Comparison of ENCODE assay signal across 10 cellular contexts in genomic region chr10:110446954-110447608, GRCh38. TPM values are rescaled to one million over a fixed set of nuclear protein-coding genes. Genes with fewer than 3 reads are reported as not detected.
A peak's percentile ranks its signal among the peaks of the same experiment; 100 is the strongest.
DNase-seq lines count a peak whose midpoint lies in the region; ATAC-seq and TF ChIP-seq lines count a peak whose summit lies in the region.
"Had no signal": no experiment of that assay in that cellular context is flagged by ENCODE, and none has a peak within 500 bp of the region (broad histone marks: within the 10 kb centered on the region; RNA-seq: fewer than 3 reads in every experiment).

No MANE protein-coding gene starts in this region.

- no peaks in the 10 kb centered on the region for H4K20me1 ChIP-seq in smooth muscle cell (ENCODE audit: low read depth)

- peak overlapping the region; percentile 54 for H2AFZ ChIP-seq in smooth muscle cell (ENCODE audit: low read depth)

- H3K36me3 ChIP-seq in SJSA1 (no peaks in the 10 kb centered on the region), smooth muscle cell (ENCODE audit: low read depth) (no peaks in the 10 kb centered on the region)
- H3K36me3 ChIP-seq: suprapubic skin had no signal

- no peak for TF ChIP-seq CTCF in smooth muscle cell (IDR thresholded peaks at IDR 0.05; ENCODE audit: borderline replicate concordance, insufficient read depth, poor library complexity, severe bottlenecking)

- peak overlapping the region; percentile 64 for H3K4me2 ChIP-seq in smooth muscle cell

- ATAC-seq in GM21576 (IDR thresholded peaks at IDR 0.05; ENCODE audit: unreplicated experiment), result no peak

- H3K4me1 ChIP-seq in SJSA1 (replicated peaks), result peaks cover 14% of the 10 kb centered on the region
- peaks cover 11% of the 10 kb centered on the region for H3K4me1 ChIP-seq in smooth muscle cell (ENCODE audit: low read depth)

- no peaks in the 10 kb centered on the region for H3K79me2 ChIP-seq in smooth muscle cell (ENCODE audit: low read depth)

- H3K9ac ChIP-seq in smooth muscle cell (ENCODE audit: low read depth), result no peak overlapping the region

- no peaks in the 10 kb centered on the region for H3F3A ChIP-seq in smooth muscle cell (ENCODE audit: low read depth)

- H3K4me3 ChIP-seq in SJSA1, result no peak overlapping the region
- no peak overlapping the region for H3K4me3 ChIP-seq in smooth muscle cell
- H3K4me3 ChIP-seq: suprapubic skin had no signal

- peak overlapping the region; percentile 55 for H3K27ac ChIP-seq in SJSA1
- peak overlapping the region; percentile 76 for H3K27ac ChIP-seq in smooth muscle cell (ENCODE audit: low read depth)
- H3K27ac ChIP-seq: suprapubic skin had no signal

- H3K9me3 ChIP-seq in SJSA1 (replicated peaks), result no peaks in the 10 kb centered on the region
- no peaks in the 10 kb centered on the region for H3K9me3 ChIP-seq in smooth muscle cell (replicated peaks; ENCODE audit: low read depth)
- H3K9me3 ChIP-seq: suprapubic skin had no signal

- DNase-seq in NCI-H1694 treated with DMSO at 0.1 percent for 48 hours (lab: John Stamatoyannopoulos, UW) (peak; percentile 12), NCI-H1694 (lab: John Stamatoyannopoulos, UW) (no peak), SJSA1 (ENCODE audit: low read depth in 1 of 2, low spot score in 2 of 2) (peak; percentile 71 to 75), fibroblast of peridontal ligament (ENCODE audit: extremely low read depth) (peak; percentile 82), smooth muscle cell (lab: John Stamatoyannopoulos, UW; ENCODE audit: unreplicated experiment) (no peak), anterior cingulate cortex (lab: John Stamatoyannopoulos, UW) (no peak), NCI-H748 (lab: John Stamatoyannopoulos, UW; ENCODE audit: unreplicated experiment) (no peak)
- DNase-seq: aorta had no signal

- 68% methylated on average over 6 of the region's 6 CpGs for WGBS in smooth muscle cell (ENCODE audit: low lambda C conversion rate)

- H3K27me3 ChIP-seq in SJSA1 (replicated peaks) (no peaks in the 10 kb centered on the region), smooth muscle cell (ENCODE audit: low read depth) (no peaks in the 10 kb centered on the region)
- H3K27me3 ChIP-seq: suprapubic skin had no signal

RNA-seq across cellular contexts. Expression of gene DUSP5, which starts 50.6 kb away (rescaled TPM):
- 12.9 and 18.9 TPM in 2 replicates for total RNA-seq in SJSA1 (2014; rRNA removed; shearing (Covaris generic))
- 22.7 and 23.6 TPM in 2 replicates for total RNA-seq in smooth muscle cell
- polyA plus RNA-seq in smooth muscle cell, result 13.6 and 22.6 TPM in 2 replicates

Comparison
In these comparisons a context has a peak if more than half of its experiments do, and no peak if none do; other contexts are left out.
1. DNase-seq: peak in NCI-H1694 treated with DMSO at 0.1 percent for 48 hours (single experiment), SJSA1 (2 of 2) and fibroblast of peridontal ligament (single experiment); none in NCI-H1694 (single experiment), smooth muscle cell (single experiment), anterior cingulate cortex (0 of 58) and NCI-H748 (single experiment).